Comparison of ENCODE assay signal across 8 cellular contexts in genomic region chr5:157743163-157744054, GRCh38. TPM values are rescaled to one million over a fixed set of nuclear protein-coding genes. Genes with fewer than 3 reads are reported as not detected.
A peak's percentile ranks its signal among the peaks of the same experiment; 100 is the strongest.
DNase-seq lines count a peak whose midpoint lies in the region; FAIRE-seq and TF ChIP-seq lines count a peak whose summit lies in the region.

LSM11 (plus strand) TSS chr5:157743712; CDS start chr5:157743751, 39 bp downstream.

- H3K79me1 ChIP-seq in H9 (ENCODE audit: insufficient read depth, low read depth, low read length, poor library complexity, severe bottlenecking): no peaks in the 10 kb centered on the region

- H3K4me1 Mint-ChIP-seq in H9: peaks cover 8 to 15% of the 10 kb centered on the region in 2 experiments

- H3K9me3 ChIP-seq in H9 (ENCODE audit: control insufficient read depth, low read depth, low read length): no peaks in the 10 kb centered on the region

- H4K8ac ChIP-seq in H9 (replicated peaks; ENCODE audit: insufficient read length, low read depth, low read length): no peak within 1 kb of the TSS

- H2AK5ac ChIP-seq in H9 (ENCODE audit: insufficient read length, low read length): no peak within 1 kb of the TSS

- no peaks in the 10 kb centered on the region for H3K79me2 ChIP-seq in H9 (ENCODE audit: insufficient read depth, low read length)

- peak within 1 kb of the TSS; percentile 88 to 96 for H3K4me3 Mint-ChIP-seq in H9

- peaks cover 7% of the 10 kb centered on the region for H3K27me3 ChIP-seq in H9 (ENCODE audit: insufficient read depth, low read length)

- H3K56ac ChIP-seq in H9 (ENCODE audit: insufficient read length, low read depth, low read length): no peak within 1 kb of the TSS

- H3T11ph ChIP-seq in H9 (ENCODE audit: low read length): no peak within 1 kb of the TSS

- no peak within 1 kb of the TSS for H2BK12ac ChIP-seq in H9 (ENCODE audit: insufficient read length, low read depth, low read length)

- peaks cover 0 to under 1% of the 10 kb centered on the region in 2 experiments; a peak in 1 of 5 replicates for H3K9me3 Mint-ChIP-seq in H9

- H3K14ac ChIP-seq in H9 (ENCODE audit: insufficient read depth, low read length): no peak within 1 kb of the TSS; the same call in 1 of the 2 replicates

- no peak within 1 kb of the TSS for H2AFZ ChIP-seq in H9 (ENCODE audit: low read length)

- peak within 1 kb of the TSS in 1 of 3 experiments; percentile 48; a peak in 1 of 7 replicates for H3K27ac Mint-ChIP-seq in H9

- H3K23ac ChIP-seq in H9 (ENCODE audit: insufficient read length, low read depth, low read length): no peak within 1 kb of the TSS

- no peak within 1 kb of the TSS for H2BK5ac ChIP-seq in H9 (ENCODE audit: insufficient read length, low read length)

- peak within 1 kb of the TSS; percentile 80 for H3K4me2 ChIP-seq in H9 (ENCODE audit: insufficient read depth, insufficient read length, low read length)

- TF ChIP-seq CTCF in H9 (conservative IDR thresholded peaks at IDR 0.05): peak; percentile 100

- H4K91ac ChIP-seq in H9 (ENCODE audit: insufficient read length, low read depth, low read length): no peak within 1 kb of the TSS

- no peak within 1 kb of the TSS for H4K5ac ChIP-seq in H9 (ENCODE audit: insufficient read length, low read depth, low read length)

- H4K20me1 ChIP-seq in H9 (ENCODE audit: control insufficient read depth, insufficient read depth, insufficient read length): no peaks in the 10 kb centered on the region

- peaks cover 18% of the 10 kb centered on the region for H3K27me3 Mint-ChIP-seq in H9 (ENCODE audit: low read depth)

- H3K4ac ChIP-seq in H9 (ENCODE audit: low read depth, low read length): no peak within 1 kb of the TSS

- H3K9ac ChIP-seq in H9 (ENCODE audit: extremely low read depth, insufficient read length, low read length): peak within 1 kb of the TSS; percentile 57

- H3K4me1 ChIP-seq in H9 (ENCODE audit: insufficient read depth, low read length): no peaks in the 10 kb centered on the region

- no CpG with 5 or more reads among the region's 80 CpGs for WGBS in H9 (ENCODE audit: extremely low coverage, insufficient read length, low lambda C conversion rate)

- no peak within 1 kb of the TSS for H2BK20ac ChIP-seq in H9 (ENCODE audit: low read depth, low read length, poor library complexity, severe bottlenecking)

- H3K36me3 Mint-ChIP-seq in H9 (ENCODE audit: insufficient read depth in 1 of 3, low read depth in 3 of 3): peaks cover 6 to 12% (median 12%) of the 10 kb centered on the region in 3 experiments

- H3K23me2 ChIP-seq in H9 (ENCODE audit: insufficient read length, low read depth, low read length, poor library complexity, severe bottlenecking): peaks cover 9% of the 10 kb centered on the region

- DNase-seq in GM04504 (ENCODE audit: low read depth) (peak; percentile 58), H9 (peak; percentile 93), LoVo (ENCODE audit: low spot score) (peak; percentile 92), SHP77 (lab: John Stamatoyannopoulos, UW) (peak; percentile 59 to 69), frontal cortex (ENCODE audit: low spot score in 2 of 2) (peak; percentile 94 to 95), nucleus accumbens (lab: John Stamatoyannopoulos, UW) (peak in 55 of 56 donors; percentile 18 to 91 (median 79)), superior temporal gyrus (ENCODE audit: extremely low spot score) (peak; percentile 90)
- peak; percentile 86 for DNase-seq in activated gamma-delta T cell treated with anti-CD3 and anti-CD28 coated beads, Interleukin-2, amount 50 U/mL, for 16 hours (ENCODE audit: low read depth)

- H2BK15ac ChIP-seq in H9 (ENCODE audit: low read depth, low read length): no peak within 1 kb of the TSS

- FAIRE-seq in frontal cortex (lab: Jason Lieb, UNC): no peak

- no peak within 1 kb of the TSS for H2BK120ac ChIP-seq in H9 (ENCODE audit: low read depth, low read length, poor library complexity, severe bottlenecking)

- H3K27ac ChIP-seq in H9 (ENCODE audit: insufficient read length, low read depth, low read length): no peak within 1 kb of the TSS

- H3K18ac ChIP-seq in H9 (ENCODE audit: insufficient read length, low read depth, low read length): no peak within 1 kb of the TSS

RNA-seq across cellular contexts. Expression of gene LSM11, which starts in this region (rescaled TPM):
- total RNA-seq in H9 (2021) (4.5 and 4.7 TPM in 2 replicates), frontal cortex (90.1 TPM)

Comparison
In these comparisons a context has a peak if more than half of its experiments do, and no peak if none do; other contexts are left out.
1. RNA of gene LSM11 (total RNA-seq): 90.1 TPM in frontal cortex (single experiment); 4.5 to 4.7 TPM in H9; every median in the first group is over 10 times any median in the second.
2. Peak in every context shown above with its lines, with median percentiles within 50 percentile points of each other: DNase-seq.